14 cellular contexts compared by ENCODE assay signal in the genomic region with DNA sequence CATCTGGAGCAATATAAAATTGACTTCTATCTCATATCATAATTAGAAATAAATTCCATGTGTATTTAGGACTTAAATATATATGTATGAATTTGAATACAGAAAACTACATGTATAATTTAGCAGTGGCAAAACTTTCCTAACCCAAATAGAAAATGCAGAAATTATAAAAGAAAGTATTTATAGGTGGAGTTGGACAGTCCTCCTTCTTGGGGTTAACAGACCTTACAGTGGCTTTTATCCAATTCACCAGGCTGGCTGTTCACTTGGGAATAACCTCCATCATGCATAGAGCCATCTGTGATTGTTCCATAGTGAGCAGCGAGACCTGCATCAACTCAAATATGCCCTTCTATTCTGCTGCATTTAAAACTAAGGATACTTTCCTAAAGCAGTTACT. TPM values are rescaled to one million over a fixed set of nuclear protein-coding genes. Genes with fewer than 3 reads are reported as not detected.
A peak's percentile ranks its signal among the peaks of the same experiment; 100 is the strongest.
DNase-seq lines count a peak whose midpoint lies in the region; ATAC-seq and TF ChIP-seq lines count a peak whose summit lies in the region.
"Had no signal": no experiment of that assay in that cellular context is flagged by ENCODE, and none has a peak within 500 bp of the region (broad histone marks: within the 10 kb centered on the region; RNA-seq: fewer than 3 reads in every experiment).

No MANE protein-coding gene starts in this region.

- peaks cover 13% of the 10 kb centered on the region for H4K20me1 ChIP-seq in Loucy (ENCODE audit: insufficient read depth, low read length, poor library complexity, severe bottlenecking)

- peaks cover 90% of the 10 kb centered on the region for H3K36me3 ChIP-seq in Loucy (ENCODE audit: insufficient read depth, low read length)
- peaks cover 74% of the 10 kb centered on the region for H3K36me3 ChIP-seq in brain microvascular endothelial cell (replicated peaks)

- no peaks in the 10 kb centered on the region; the same call in 1 of the 2 replicates for H3F3A ChIP-seq in Loucy (ENCODE audit: low read depth)

- TF ChIP-seq CTCF in Loucy (conservative IDR thresholded peaks at IDR 0.05; ENCODE audit: low read length) (no peak), brain microvascular endothelial cell (IDR thresholded peaks at IDR 0.05; ENCODE audit: low read depth, low read length, missing control alignments) (no peak)

- peaks cover 62% of the 10 kb centered on the region for H3K36me3 Mint-ChIP-seq in activated CD4-positive, alpha-beta T cell treated with anti-CD3 and anti-CD28 coated beads for 36 hours (ENCODE audit: low read depth)
- H3K36me3 Mint-ChIP-seq in stimulated activated effector memory CD8-positive, alpha-beta T cell treated with anti-CD3 and anti-CD28 coated beads, Interleukin-12 subunit alpha, Interleukin-12 subunit beta, amount 100 ng/mL, for 72 hours: peaks cover 100% of the 10 kb centered on the region

- no peak overlapping the region for H3K4me3 Mint-ChIP-seq in activated CD4-positive, alpha-beta T cell treated with anti-CD3 and anti-CD28 coated beads for 36 hours
- no peak overlapping the region for H3K4me3 Mint-ChIP-seq in stimulated activated effector memory CD8-positive, alpha-beta T cell treated with anti-CD3 and anti-CD28 coated beads, Interleukin-12 subunit alpha, Interleukin-12 subunit beta, amount 100 ng/mL, for 72 hours
- H3K4me3 Mint-ChIP-seq: CD4-positive, CD25-positive, alpha-beta regulatory T cell had no signal

- H3K9me2 ChIP-seq in Loucy (replicated peaks; ENCODE audit: low read depth, low read length): no peaks in the 10 kb centered on the region

- intact Hi-C loops in activated CD4-positive, alpha-beta T cell treated with anti-CD3 and anti-CD28 coated beads for 36 hours (cut with DNase I, micrococcal nuclease): loop anchor here in 1 of 2 experiments (2.0 kb wide), 1 partner anchor 25 kb away; no protein-coding TSS in a partner anchor

- TF ChIP-seq POLR2A in erythroblast (IDR thresholded peaks at IDR 0.05; ENCODE audit: low read length): no peak

- CTCF ChIA-PET in activated CD4-positive, alpha-beta T cell treated with anti-CD3 and anti-CD28 coated beads for 36 hours (lab: Charles Lee): interaction anchor here (1.0 kb wide), 1 partner anchor 10 kb away, joined by 3 read pairs; no protein-coding TSS in a partner anchor

- H3K79me2 ChIP-seq in Loucy (ENCODE audit: insufficient read depth, low read length): peaks cover 14% of the 10 kb centered on the region

- no peak overlapping the region for H2AFZ ChIP-seq in Loucy (ENCODE audit: low read length)

- no peak for ATAC-seq in activated CD4-positive, alpha-beta T cell treated with anti-CD3 and anti-CD28 coated beads for 36 hours
- ATAC-seq in stimulated activated effector memory CD8-positive, alpha-beta T cell treated with anti-CD3 and anti-CD28 coated beads, Interleukin-12 subunit alpha, Interleukin-12 subunit beta, amount 100 ng/mL, for 72 hours: no peak

- in situ Hi-C loops in brain microvascular endothelial cell (cut with HindIII; ENCODE audit: low pct_ligation_motif_present, low sequenced_read_pairs): no loop called here
- in situ Hi-C loops in G401 (cut with HindIII; ENCODE audit: low sequenced_read_pairs): no loop called here

- DNase-seq in activated CD4-positive, alpha-beta T cell treated with anti-CD3 and anti-CD28 coated beads for 36 hours: no peak
- no peak for DNase-seq in activated CD4-positive, alpha-beta T cell treated with anti-CD3 and anti-CD28 coated beads, Interleukin-2, amount 50 U/mL, for 48 hours
- DNase-seq in brain microvascular endothelial cell: no peak
- no peak for DNase-seq in stimulated activated effector memory CD8-positive, alpha-beta T cell treated with anti-CD3 and anti-CD28 coated beads, Interleukin-12 subunit alpha, Interleukin-12 subunit beta, amount 100 ng/mL, for 72 hours (ENCODE audit: low spot score in 2 of 2)
- DNase-seq in G401 (ENCODE audit: low spot score): no peak
- DNase-seq in erythroblast (lab: John Stamatoyannopoulos, UW): no peak
- DNase-seq: ACHN; CD4-positive, CD25-positive, alpha-beta regulatory T cell; DMS153; DMS79 treated with DMSO at 0.1 percent for 48 hours; GF-D8 had no signal

- peaks cover 35% of the 10 kb centered on the region for H3K4me1 ChIP-seq in Loucy (ENCODE audit: insufficient read depth, low read length, poor library complexity, severe bottlenecking)
- H3K4me1 ChIP-seq: BLaER1 treated with 17β-estradiol and CSF1 and Interleukin-3, amounts not matched to agents 10 nM and 100 nM; HAP-1 had no signal

- no peaks in the 10 kb centered on the region for H3K27me3 Mint-ChIP-seq in activated CD4-positive, alpha-beta T cell treated with anti-CD3 and anti-CD28 coated beads for 36 hours
- H3K27me3 Mint-ChIP-seq: CD4-positive, CD25-positive, alpha-beta regulatory T cell had no signal

- H3K9me3 ChIP-seq in Loucy (ENCODE audit: insufficient read depth, low read depth, low read length): no peaks in the 10 kb centered on the region
- H3K9me3 ChIP-seq: BLaER1 treated with 17β-estradiol and CSF1 and Interleukin-3, amounts not matched to agents 10 nM and 100 nM; HAP-1 had no signal

- H3K9ac ChIP-seq in Loucy (ENCODE audit: low read depth, low read length, poor library complexity, severe bottlenecking): no peak overlapping the region
- H3K9ac ChIP-seq: BLaER1 treated with 17β-estradiol and CSF1 and Interleukin-3, amounts not matched to agents 10 nM and 100 nM had no signal

- H3K4me2 ChIP-seq in Loucy (ENCODE audit: low read depth, low read length, poor library complexity, severe bottlenecking): peak overlapping the region; percentile 24
- H3K4me2 ChIP-seq: BLaER1 treated with 17β-estradiol and CSF1 and Interleukin-3, amounts not matched to agents 10 nM and 100 nM had no signal

- peak overlapping the region; percentile 16 for H3K27ac ChIP-seq in brain microvascular endothelial cell
- H3K27ac ChIP-seq: BLaER1 treated with 17β-estradiol and CSF1 and Interleukin-3, amounts not matched to agents 10 nM and 100 nM had no signal

- peaks cover 8% of the 10 kb centered on the region for H3K4me1 Mint-ChIP-seq in activated CD4-positive, alpha-beta T cell treated with anti-CD3 and anti-CD28 coated beads for 36 hours
- H3K4me1 Mint-ChIP-seq in stimulated activated effector memory CD8-positive, alpha-beta T cell treated with anti-CD3 and anti-CD28 coated beads, Interleukin-12 subunit alpha, Interleukin-12 subunit beta, amount 100 ng/mL, for 72 hours: peaks cover 12% of the 10 kb centered on the region

- H3K4me3 ChIP-seq in Loucy (ENCODE audit: low read length, poor library complexity, severe bottlenecking) (no peak overlapping the region), brain microvascular endothelial cell (ENCODE audit: low read depth, low read length) (no peak overlapping the region)
- H3K4me3 ChIP-seq: BLaER1 treated with 17β-estradiol and CSF1 and Interleukin-3, amounts not matched to agents 10 nM and 100 nM; HAP-1 had no signal

- POLR2A ChIA-PET in activated CD4-positive, alpha-beta T cell treated with anti-CD3 and anti-CD28 coated beads for 36 hours (lab: Charles Lee): no interaction called here

- peak overlapping the region; percentile 7 for H3K27ac Mint-ChIP-seq in activated CD4-positive, alpha-beta T cell treated with anti-CD3 and anti-CD28 coated beads for 36 hours
- H3K27ac Mint-ChIP-seq in stimulated activated effector memory CD8-positive, alpha-beta T cell treated with anti-CD3 and anti-CD28 coated beads, Interleukin-12 subunit alpha, Interleukin-12 subunit beta, amount 100 ng/mL, for 72 hours: peak overlapping the region; percentile 30
- H3K27ac Mint-ChIP-seq: CD4-positive, CD25-positive, alpha-beta regulatory T cell had no signal

- H3K9me3 Mint-ChIP-seq in activated CD4-positive, alpha-beta T cell treated with anti-CD3 and anti-CD28 coated beads for 36 hours (ENCODE audit: low read depth): no peaks in the 10 kb centered on the region
- H3K9me3 Mint-ChIP-seq in stimulated activated effector memory CD8-positive, alpha-beta T cell treated with anti-CD3 and anti-CD28 coated beads, Interleukin-12 subunit alpha, Interleukin-12 subunit beta, amount 100 ng/mL, for 72 hours: no peaks in the 10 kb centered on the region
- H3K9me3 Mint-ChIP-seq: CD4-positive, CD25-positive, alpha-beta regulatory T cell had no signal

- H3K27me3 ChIP-seq in Loucy (ENCODE audit: insufficient read depth, low read length, poor library complexity, severe bottlenecking) (no peaks in the 10 kb centered on the region), brain microvascular endothelial cell (replicated peaks) (no peaks in the 10 kb centered on the region)
- H3K27me3 ChIP-seq: BLaER1 treated with 17β-estradiol and CSF1 and Interleukin-3, amounts not matched to agents 10 nM and 100 nM had no signal

RNA-seq across cellular contexts. Expression of a gene that starts 8.3 kb away (rescaled TPM):
- total RNA-seq in activated CD4-positive, alpha-beta T cell treated with anti-CD3 and anti-CD28 coated beads for 36 hours: 10 to 100 TPM; 87.6 to 96.2 TPM
- total RNA-seq in G401 (2014; rRNA removed; shearing (Covaris generic)): 89.5 and 131 TPM in 2 replicates

RNA-seq across cellular contexts. Expression of a gene that starts 38.9 kb away (rescaled TPM):
- 10 to 100 TPM; 38.1 to 44.3 TPM for total RNA-seq in activated CD4-positive, alpha-beta T cell treated with anti-CD3 and anti-CD28 coated beads for 36 hours
- total RNA-seq in G401 (2014; rRNA removed; shearing (Covaris generic)): 31.1 and 45.1 TPM in 2 replicates
